In the genomic region with DNA sequence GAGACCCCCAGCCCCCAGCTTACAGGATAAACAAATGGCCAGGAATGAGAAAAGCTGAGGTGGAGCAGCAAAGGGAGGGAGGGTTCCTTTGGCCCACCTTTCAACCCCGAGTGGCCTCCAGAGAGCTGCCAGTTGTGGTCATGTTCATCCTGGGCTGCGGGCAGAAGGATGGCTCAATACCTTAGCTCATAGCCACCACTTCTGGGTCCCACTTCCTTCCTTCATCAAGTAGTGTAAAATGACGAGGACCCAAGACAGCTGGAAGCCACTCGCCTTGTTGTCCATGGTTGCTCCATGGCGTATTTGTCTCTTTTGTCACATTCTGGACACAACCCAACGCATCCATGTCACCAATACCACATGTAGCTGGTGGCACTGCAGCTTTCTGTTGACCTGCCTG, we compare ENCODE assay signal across 8 cellular contexts. TPM values are rescaled to one million over a fixed set of nuclear protein-coding genes. Genes with fewer than 3 reads are reported as not detected.
DNase-seq lines count a peak whose midpoint lies in the region; ATAC-seq lines count a peak whose summit lies in the region.
"Had no signal": no experiment of that assay in that cellular context is flagged by ENCODE, and none has a peak within 500 bp of the region (broad histone marks: within the 10 kb centered on the region; RNA-seq: fewer than 3 reads in every experiment).

No MANE protein-coding gene starts in this region.

- DNase-seq in T-helper 17 cell (no peak), sciatic nerve (ENCODE audit: low spot score) (no peak), hippocampal formation (lab: John Stamatoyannopoulos, UW) (no peak), DMS153 treated with DMSO at 0.1 percent for 48 hours (lab: John Stamatoyannopoulos, UW; ENCODE audit: unreplicated experiment) (no peak), NCI-H1694 treated with DMSO at 0.1 percent for 48 hours (lab: John Stamatoyannopoulos, UW) (no peak)

- no peaks in the 10 kb centered on the region for H3K27me3 Mint-ChIP-seq in T-helper 17 cell

- H3K36me3 Mint-ChIP-seq in T-helper 17 cell (ENCODE audit: low read depth), result peaks cover 16% of the 10 kb centered on the region

- peaks cover 33% of the 10 kb centered on the region for H3K4me1 Mint-ChIP-seq in T-helper 17 cell

- no peaks in the 10 kb centered on the region for H3K9me3 ChIP-seq in T-helper 17 cell (ENCODE audit: control insufficient read depth, low read length, poor library complexity, severe bottlenecking)

- peak overlapping the region; percentile 90 for H3K27ac Mint-ChIP-seq in T-helper 17 cell

- intact Hi-C loops in sciatic nerve (cut with DNase I), result no loop called here

- H3K4me3 Mint-ChIP-seq in T-helper 17 cell, result peak overlapping the region; percentile 50
- H3K4me3 Mint-ChIP-seq: WTC11 had no signal

- ATAC-seq in GM21367 (IDR thresholded peaks at IDR 0.05; ENCODE audit: unreplicated experiment), result peak; percentile 14
- peak; percentile 24 for ATAC-seq in HG03139 (IDR thresholded peaks at IDR 0.05; ENCODE audit: unreplicated experiment)
- ATAC-seq in T-helper 17 cell, result peak; percentile 52
- ATAC-seq in sciatic nerve, result peak; percentile 12
- ATAC-seq: WTC11 had no signal

RNA-seq across cellular contexts. Expression of gene CRACR2A, which starts 24.2 kb away (rescaled TPM):
- total RNA-seq in T-helper 17 cell (10 to 100 TPM; 52.8 to 54.8 TPM), sciatic nerve (5.8 TPM)
